1 cellular context compared by ENCODE assay signal in genomic region chr20:50746138-50746940, GRCh38.
A peak's percentile ranks its signal among the peaks of the same experiment; 100 is the strongest.
TF ChIP-seq lines count a peak whose summit lies in the region.

No MANE protein-coding gene starts in this region.

TF ChIP-seq in GM12878, 131 proteins besides CTCF, POLR2A, EP300 and RAD21:
- TF ChIP-seq STAT3 (IDR thresholded peaks at IDR 0.05; ENCODE audit: low read depth, low read length), result no peak
- TF ChIP-seq ETV6 (conservative IDR thresholded peaks at IDR 0.05 in 1 of 2, IDR thresholded peaks at IDR 0.05 in 1 of 2; ENCODE audit: borderline replicate concordance in 1 of 2, low read depth in 1 of 2), result 0 out of 4 replicates have a peak, but pooled peaks of 1 of the 2 experiments have one; percentile 7
- 0 out of 2 replicates have a peak, but pooled peaks have one; percentile 9 for TF ChIP-seq JUNB (IDR thresholded peaks at IDR 0.05)
